ENCODE assay signal across 1 cellular context in the genomic region with DNA sequence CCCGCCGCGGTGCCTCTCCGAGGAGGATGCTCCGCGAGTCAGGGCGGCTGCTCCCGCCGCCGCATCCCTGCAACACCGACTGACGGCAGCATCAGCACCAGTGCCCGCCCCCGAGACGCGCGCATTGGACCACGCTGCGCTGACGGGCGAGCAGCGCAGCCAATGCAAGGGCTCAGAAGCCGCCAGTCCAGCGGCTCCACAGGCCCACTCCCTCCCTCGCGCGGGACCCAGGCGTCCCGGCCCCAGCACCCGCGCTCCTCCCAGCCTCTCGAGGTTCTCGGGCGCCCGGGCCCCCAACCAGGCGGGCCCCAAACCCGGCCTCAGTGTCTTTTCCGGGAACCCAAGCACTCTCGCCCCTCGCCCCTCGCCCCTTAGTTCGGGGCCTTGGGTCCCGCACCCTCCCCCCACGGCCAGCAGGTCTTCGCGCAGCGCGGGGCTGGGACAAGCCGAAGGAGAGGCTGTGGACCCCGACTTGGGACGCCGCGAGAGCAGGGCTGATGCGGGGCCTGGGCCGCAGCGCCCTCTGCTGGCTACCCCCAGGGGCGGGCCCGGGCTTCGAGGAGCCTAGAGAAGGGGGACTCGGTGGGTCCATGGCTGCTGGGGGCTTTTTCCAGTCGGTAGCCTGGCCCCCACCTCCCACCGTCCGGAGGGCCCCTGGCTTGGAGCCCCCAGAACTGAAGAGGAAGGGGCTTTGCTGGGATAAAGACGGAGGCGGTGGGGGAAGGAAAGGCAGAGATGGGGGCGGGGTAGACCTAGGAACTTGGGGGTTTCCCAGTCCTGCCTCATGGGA.
TF ChIP-seq lines count a peak whose summit lies in the region.

A gene (minus strand): TSS at position 81 of the 790 bp plus-strand sequence. CDS start 9,498 bp downstream, outside the sequence.

TF ChIP-seq in HEK293, 187 proteins besides CTCF, POLR2A, EP300 and RAD21 (continued from another document and continues in another):
- TF ChIP-seq, protein P1, sequence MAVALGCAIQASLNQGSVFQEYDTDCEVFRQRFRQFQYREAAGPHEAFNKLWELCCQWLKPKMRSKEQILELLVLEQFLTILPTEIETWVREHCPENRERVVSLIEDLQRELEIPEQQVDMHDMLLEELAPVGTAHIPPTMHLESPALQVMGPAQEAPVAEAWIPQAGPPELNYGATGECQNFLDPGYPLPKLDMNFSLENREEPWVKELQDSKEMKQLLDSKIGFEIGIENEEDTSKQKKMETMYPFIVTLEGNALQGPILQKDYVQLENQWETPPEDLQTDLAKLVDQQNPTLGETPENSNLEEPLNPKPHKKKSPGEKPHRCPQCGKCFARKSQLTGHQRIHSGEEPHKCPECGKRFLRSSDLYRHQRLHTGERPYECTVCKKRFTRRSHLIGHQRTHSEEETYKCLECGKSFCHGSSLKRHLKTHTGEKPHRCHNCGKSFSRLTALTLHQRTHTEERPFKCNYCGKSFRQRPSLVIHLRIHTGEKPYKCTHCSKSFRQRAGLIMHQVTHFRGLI (tag by site-specific recombination; IDR thresholded peaks at IDR 0.05): no peak
- no peak for TF ChIP-seq ZNF530 (tag by site-specific recombination; IDR thresholded peaks at IDR 0.05; ENCODE audit: low read depth)
- peak; percentile 50; the same call in 1 of the 2 replicates for TF ChIP-seq ZNF24 (tag by site-specific recombination; IDR thresholded peaks at IDR 0.05)
- TF ChIP-seq, protein P2, sequence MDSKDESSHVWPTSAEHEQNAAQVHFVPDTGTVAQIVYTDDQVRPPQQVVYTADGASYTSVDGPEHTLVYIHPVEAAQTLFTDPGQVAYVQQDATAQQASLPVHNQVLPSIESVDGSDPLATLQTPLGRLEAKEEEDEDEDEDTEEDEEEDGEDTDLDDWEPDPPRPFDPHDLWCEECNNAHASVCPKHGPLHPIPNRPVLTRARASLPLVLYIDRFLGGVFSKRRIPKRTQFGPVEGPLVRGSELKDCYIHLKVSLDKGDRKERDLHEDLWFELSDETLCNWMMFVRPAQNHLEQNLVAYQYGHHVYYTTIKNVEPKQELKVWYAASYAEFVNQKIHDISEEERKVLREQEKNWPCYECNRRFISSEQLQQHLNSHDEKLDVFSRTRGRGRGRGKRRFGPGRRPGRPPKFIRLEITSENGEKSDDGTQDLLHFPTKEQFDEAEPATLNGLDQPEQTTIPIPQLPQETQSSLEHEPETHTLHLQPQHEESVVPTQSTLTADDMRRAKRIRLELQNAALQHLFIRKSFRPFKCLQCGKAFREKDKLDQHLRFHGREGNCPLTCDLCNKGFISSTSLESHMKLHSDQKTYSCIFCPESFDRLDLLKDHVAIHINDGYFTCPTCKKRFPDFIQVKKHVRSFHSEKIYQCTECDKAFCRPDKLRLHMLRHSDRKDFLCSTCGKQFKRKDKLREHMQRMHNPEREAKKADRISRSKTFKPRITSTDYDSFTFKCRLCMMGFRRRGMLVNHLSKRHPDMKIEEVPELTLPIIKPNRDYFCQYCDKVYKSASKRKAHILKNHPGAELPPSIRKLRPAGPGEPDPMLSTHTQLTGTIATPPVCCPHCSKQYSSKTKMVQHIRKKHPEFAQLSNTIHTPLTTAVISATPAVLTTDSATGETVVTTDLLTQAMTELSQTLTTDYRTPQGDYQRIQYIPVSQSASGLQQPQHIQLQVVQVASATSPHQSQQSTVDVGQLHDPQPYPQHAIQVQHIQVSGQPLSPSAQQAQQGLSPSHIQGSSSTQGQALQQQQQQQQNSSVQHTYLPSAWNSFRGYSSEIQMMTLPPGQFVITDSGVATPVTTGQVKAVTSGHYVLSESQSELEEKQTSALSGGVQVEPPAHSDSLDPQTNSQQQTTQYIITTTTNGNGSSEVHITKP (tag by site-specific recombination; IDR thresholded peaks at IDR 0.05): 0 out of 2 replicates have a peak, but pooled peaks have one; percentile 14
- TF ChIP-seq ZFP37 (tag by site-specific recombination; IDR thresholded peaks at IDR 0.05): peak; percentile 75
- TF ChIP-seq ZNF707 (tag by site-specific recombination; IDR thresholded peaks at IDR 0.05): no peak
- TF ChIP-seq ZNF394 (tag by site-specific recombination; IDR thresholded peaks at IDR 0.05; ENCODE audit: borderline replicate concordance): peak; percentile 53; the same call in 1 of the 2 replicates
- no peak for TF ChIP-seq ZNF114 (tag by site-specific recombination; IDR thresholded peaks at IDR 0.05)
- TF ChIP-seq, protein P3, sequence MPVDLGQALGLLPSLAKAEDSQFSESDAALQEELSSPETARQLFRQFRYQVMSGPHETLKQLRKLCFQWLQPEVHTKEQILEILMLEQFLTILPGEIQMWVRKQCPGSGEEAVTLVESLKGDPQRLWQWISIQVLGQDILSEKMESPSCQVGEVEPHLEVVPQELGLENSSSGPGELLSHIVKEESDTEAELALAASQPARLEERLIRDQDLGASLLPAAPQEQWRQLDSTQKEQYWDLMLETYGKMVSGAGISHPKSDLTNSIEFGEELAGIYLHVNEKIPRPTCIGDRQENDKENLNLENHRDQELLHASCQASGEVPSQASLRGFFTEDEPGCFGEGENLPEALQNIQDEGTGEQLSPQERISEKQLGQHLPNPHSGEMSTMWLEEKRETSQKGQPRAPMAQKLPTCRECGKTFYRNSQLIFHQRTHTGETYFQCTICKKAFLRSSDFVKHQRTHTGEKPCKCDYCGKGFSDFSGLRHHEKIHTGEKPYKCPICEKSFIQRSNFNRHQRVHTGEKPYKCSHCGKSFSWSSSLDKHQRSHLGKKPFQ (tag by site-specific recombination; IDR thresholded peaks at IDR 0.05): no peak
- TF ChIP-seq ZIC2 (tag by site-specific recombination; IDR thresholded peaks at IDR 0.05): no peak
- TF ChIP-seq ZBTB1 (tag by site-specific recombination; IDR thresholded peaks at IDR 0.05): no peak
- TF ChIP-seq ZNF350 (tag by site-specific recombination; IDR thresholded peaks at IDR 0.05): no peak
- TF ChIP-seq HOXC10 (CRISPR knock-in tag; IDR thresholded peaks at IDR 0.05): no peak
- TF ChIP-seq ZNF837 (tag by site-specific recombination; IDR thresholded peaks at IDR 0.05): no peak
- no peak for TF ChIP-seq GFI1B (tag by site-specific recombination; IDR thresholded peaks at IDR 0.05)
- TF ChIP-seq, protein P4, sequence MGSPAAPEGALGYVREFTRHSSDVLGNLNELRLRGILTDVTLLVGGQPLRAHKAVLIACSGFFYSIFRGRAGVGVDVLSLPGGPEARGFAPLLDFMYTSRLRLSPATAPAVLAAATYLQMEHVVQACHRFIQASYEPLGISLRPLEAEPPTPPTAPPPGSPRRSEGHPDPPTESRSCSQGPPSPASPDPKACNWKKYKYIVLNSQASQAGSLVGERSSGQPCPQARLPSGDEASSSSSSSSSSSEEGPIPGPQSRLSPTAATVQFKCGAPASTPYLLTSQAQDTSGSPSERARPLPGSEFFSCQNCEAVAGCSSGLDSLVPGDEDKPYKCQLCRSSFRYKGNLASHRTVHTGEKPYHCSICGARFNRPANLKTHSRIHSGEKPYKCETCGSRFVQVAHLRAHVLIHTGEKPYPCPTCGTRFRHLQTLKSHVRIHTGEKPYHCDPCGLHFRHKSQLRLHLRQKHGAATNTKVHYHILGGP (tag by site-specific recombination; IDR thresholded peaks at IDR 0.05): no peak
- peak; percentile 96 for TF ChIP-seq ZFP69B (tag by site-specific recombination; IDR thresholded peaks at IDR 0.05)
- TF ChIP-seq ZNF548 (tag by site-specific recombination; IDR thresholded peaks at IDR 0.05): no peak
- TF ChIP-seq, protein P5, sequence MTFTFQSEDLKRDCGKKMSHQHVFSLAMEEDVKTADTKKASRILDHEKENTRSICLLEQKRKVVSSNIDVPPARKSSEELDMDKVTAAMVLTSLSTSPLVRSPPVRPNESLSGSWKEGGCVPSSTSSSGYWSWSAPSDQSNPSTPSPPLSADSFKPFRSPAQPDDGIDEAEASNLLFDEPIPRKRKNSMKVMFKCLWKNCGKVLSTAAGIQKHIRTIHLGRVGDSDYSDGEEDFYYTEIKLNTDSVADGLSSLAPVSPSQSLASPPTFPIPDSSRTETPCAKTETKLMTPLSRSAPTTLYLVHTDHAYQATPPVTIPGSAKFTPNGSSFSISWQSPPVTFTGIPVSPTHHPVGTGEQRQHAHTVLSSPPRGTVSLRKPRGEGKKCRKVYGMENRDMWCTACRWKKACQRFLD (tag by site-specific recombination; IDR thresholded peaks at IDR 0.05): no peak
- TF ChIP-seq ZNF423 (tag by site-specific recombination; IDR thresholded peaks at IDR 0.05): no peak
- TF ChIP-seq, protein P6, sequence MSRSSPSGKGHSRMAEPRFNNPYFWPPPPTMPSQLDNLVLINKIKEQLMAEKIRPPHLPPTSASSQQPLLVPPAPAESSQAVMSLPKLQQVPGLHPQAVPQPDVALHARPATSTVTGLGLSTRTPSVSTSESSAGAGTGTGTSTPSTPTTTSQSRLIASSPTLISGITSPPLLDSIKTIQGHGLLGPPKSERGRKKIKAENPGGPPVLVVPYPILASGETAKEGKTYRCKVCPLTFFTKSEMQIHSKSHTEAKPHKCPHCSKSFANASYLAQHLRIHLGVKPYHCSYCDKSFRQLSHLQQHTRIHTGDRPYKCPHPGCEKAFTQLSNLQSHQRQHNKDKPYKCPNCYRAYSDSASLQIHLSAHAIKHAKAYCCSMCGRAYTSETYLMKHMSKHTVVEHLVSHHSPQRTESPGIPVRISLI (tag by site-specific recombination; IDR thresholded peaks at IDR 0.05): no peak
- TF ChIP-seq GLI2 (tag by site-specific recombination; IDR thresholded peaks at IDR 0.05; ENCODE audit: borderline replicate concordance, low read depth): no peak
- TF ChIP-seq, protein P7, sequence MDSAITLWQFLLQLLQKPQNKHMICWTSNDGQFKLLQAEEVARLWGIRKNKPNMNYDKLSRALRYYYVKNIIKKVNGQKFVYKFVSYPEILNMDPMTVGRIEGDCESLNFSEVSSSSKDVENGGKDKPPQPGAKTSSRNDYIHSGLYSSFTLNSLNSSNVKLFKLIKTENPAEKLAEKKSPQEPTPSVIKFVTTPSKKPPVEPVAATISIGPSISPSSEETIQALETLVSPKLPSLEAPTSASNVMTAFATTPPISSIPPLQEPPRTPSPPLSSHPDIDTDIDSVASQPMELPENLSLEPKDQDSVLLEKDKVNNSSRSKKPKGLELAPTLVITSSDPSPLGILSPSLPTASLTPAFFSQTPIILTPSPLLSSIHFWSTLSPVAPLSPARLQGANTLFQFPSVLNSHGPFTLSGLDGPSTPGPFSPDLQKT (IDR thresholded peaks at IDR 0.05; ENCODE audit: borderline replicate concordance, low read depth, low read length): no peak
- no peak for TF ChIP-seq YY2 (tag by site-specific recombination; IDR thresholded peaks at IDR 0.05)
- TF ChIP-seq ZNF416 (tag by site-specific recombination; IDR thresholded peaks at IDR 0.05): no peak
- TF ChIP-seq ZNF664 (tag by site-specific recombination; IDR thresholded peaks at IDR 0.05): no peak
- TF ChIP-seq, protein P8, sequence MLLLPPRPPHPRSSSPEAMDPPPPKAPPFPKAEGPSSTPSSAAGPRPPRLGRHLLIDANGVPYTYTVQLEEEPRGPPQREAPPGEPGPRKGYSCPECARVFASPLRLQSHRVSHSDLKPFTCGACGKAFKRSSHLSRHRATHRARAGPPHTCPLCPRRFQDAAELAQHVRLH (tag by site-specific recombination; IDR thresholded peaks at IDR 0.05): no peak
- no peak for TF ChIP-seq ZNF214 (tag by site-specific recombination; IDR thresholded peaks at IDR 0.05; ENCODE audit: borderline replicate concordance)
- TF ChIP-seq, protein P9, sequence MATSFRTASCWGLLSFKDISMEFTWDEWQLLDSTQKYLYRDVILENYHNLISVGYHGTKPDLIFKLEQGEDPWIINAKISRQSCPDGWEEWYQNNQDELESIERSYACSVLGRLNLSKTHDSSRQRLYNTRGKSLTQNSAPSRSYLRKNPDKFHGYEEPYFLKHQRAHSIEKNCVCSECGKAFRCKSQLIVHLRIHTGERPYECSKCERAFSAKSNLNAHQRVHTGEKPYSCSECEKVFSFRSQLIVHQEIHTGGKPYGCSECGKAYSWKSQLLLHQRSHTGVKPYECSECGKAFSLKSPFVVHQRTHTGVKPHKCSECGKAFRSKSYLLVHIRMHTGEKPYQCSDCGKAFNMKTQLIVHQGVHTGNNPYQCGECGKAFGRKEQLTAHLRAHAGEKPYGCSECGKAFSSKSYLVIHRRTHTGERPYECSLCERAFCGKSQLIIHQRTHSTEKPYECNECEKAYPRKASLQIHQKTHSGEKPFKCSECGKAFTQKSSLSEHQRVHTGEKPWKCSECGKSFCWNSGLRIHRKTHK (tag by site-specific recombination; IDR thresholded peaks at IDR 0.05): no peak
- TF ChIP-seq, protein P10, sequence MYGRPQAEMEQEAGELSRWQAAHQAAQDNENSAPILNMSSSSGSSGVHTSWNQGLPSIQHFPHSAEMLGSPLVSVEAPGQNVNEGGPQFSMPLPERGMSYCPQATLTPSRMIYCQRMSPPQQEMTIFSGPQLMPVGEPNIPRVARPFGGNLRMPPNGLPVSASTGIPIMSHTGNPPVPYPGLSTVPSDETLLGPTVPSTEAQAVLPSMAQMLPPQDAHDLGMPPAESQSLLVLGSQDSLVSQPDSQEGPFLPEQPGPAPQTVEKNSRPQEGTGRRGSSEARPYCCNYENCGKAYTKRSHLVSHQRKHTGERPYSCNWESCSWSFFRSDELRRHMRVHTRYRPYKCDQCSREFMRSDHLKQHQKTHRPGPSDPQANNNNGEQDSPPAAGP (tag by site-specific recombination; IDR thresholded peaks at IDR 0.05): peak; percentile 63; the same call in 1 of the 2 replicates
- TF ChIP-seq, protein P11, sequence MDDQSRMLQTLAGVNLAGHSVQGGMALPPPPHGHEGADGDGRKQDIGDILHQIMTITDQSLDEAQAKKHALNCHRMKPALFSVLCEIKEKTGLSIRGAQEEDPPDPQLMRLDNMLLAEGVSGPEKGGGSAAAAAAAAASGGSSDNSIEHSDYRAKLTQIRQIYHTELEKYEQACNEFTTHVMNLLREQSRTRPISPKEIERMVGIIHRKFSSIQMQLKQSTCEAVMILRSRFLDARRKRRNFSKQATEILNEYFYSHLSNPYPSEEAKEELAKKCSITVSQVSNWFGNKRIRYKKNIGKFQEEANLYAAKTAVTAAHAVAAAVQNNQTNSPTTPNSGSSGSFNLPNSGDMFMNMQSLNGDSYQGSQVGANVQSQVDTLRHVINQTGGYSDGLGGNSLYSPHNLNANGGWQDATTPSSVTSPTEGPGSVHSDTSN (CRISPR knock-in tag; IDR thresholded peaks at IDR 0.05): peak; percentile 96
- no peak for TF ChIP-seq MYNN (tag by site-specific recombination; IDR thresholded peaks at IDR 0.05; ENCODE audit: borderline replicate concordance)
- TF ChIP-seq ZNF791 (tag by site-specific recombination; IDR thresholded peaks at IDR 0.05): no peak
- TF ChIP-seq, protein P12, sequence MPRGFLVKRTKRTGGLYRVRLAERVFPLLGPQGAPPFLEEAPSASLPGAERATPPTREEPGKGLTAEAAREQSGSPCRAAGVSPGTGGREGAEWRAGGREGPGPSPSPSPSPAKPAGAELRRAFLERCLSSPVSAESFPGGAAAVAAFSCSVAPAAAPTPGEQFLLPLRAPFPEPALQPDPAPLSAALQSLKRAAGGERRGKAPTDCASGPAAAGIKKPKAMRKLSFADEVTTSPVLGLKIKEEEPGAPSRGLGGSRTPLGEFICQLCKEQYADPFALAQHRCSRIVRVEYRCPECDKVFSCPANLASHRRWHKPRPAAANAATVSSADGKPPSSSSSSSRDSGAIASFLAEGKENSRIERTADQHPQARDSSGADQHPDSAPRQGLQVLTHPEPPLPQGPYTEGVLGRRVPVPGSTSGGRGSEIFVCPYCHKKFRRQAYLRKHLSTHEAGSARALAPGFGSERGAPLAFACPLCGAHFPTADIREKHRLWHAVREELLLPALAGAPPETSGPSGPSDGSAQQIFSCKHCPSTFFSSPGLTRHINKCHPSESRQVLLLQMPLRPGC (tag by site-specific recombination; IDR thresholded peaks at IDR 0.05): no peak
- no peak; the same call in 1 of the 2 replicates for TF ChIP-seq ZXDB (tag by site-specific recombination; IDR thresholded peaks at IDR 0.05)
